ENCODE assay signal across 8 cellular contexts in genomic region chr11:71927813-71928738, GRCh38.
A peak's percentile ranks its signal among the peaks of the same experiment; 100 is the strongest.
DNase-seq lines count a peak whose midpoint lies in the region; ATAC-seq and TF ChIP-seq lines count a peak whose summit lies in the region.

TSS of gene XNDC1N (minus strand) at chr11:71928594. CDS start at chr11:71923353, 5,241 bp downstream.

- peak within 1 kb of the TSS; percentile 99 for H3K4me3 ChIP-seq in astrocyte of the cerebellum (ENCODE audit: low read depth, low read length)
- peak within 1 kb of the TSS; percentile 98 for H3K4me3 ChIP-seq in skeletal muscle cell (ENCODE audit: low read depth, low read length)

- no peak for TF ChIP-seq CTCF in astrocyte of the cerebellum (IDR thresholded peaks at IDR 0.05; ENCODE audit: low read depth, low read length, missing control alignments)

- DNase-seq in activated CD4-positive, alpha-beta T cell treated with anti-CD3 and anti-CD28 coated beads for 24 hours (ENCODE audit: low read depth in 2 of 2): peak; percentile 40 to 68
- DNase-seq in activated CD4-positive, alpha-beta T cell treated with anti-CD3 and anti-CD28 coated beads for 4 hours: no peak
- DNase-seq in NCI-H1417 treated with DMSO at 0.1 percent for 48 hours (lab: John Stamatoyannopoulos, UW) (peak; percentile 92), SW480 (ENCODE audit: low spot score) (peak; percentile 86), astrocyte of the cerebellum (ENCODE audit: low read depth) (peak; percentile 79), iPS DF 4.7 (ENCODE audit: extremely low read depth, low spot score) (peak; percentile 80), skeletal muscle cell (ENCODE audit: low read depth) (peak; percentile 64)

- in situ Hi-C loops in astrocyte of the cerebellum (cut with HindIII; ENCODE audit: low sequenced_read_pairs): no loop called here

- ATAC-seq in HG02852 (IDR thresholded peaks at IDR 0.05; ENCODE audit: unreplicated experiment): peak; percentile 73

Comparison
In these comparisons a context has a peak if more than half of its experiments do, and no peak if none do; other contexts are left out.
1. DNase-seq: peak in activated CD4-positive, alpha-beta T cell treated with anti-CD3 and anti-CD28 coated beads for 24 hours (2 of 2), NCI-H1417 treated with DMSO at 0.1 percent for 48 hours (single experiment), SW480 (single experiment), astrocyte of the cerebellum (single experiment), iPS DF 4.7 (single experiment) and skeletal muscle cell (single experiment); none in activated CD4-positive, alpha-beta T cell treated with anti-CD3 and anti-CD28 coated beads for 4 hours (0 of 2).